22 cellular contexts compared by ENCODE assay signal in the genomic region with DNA sequence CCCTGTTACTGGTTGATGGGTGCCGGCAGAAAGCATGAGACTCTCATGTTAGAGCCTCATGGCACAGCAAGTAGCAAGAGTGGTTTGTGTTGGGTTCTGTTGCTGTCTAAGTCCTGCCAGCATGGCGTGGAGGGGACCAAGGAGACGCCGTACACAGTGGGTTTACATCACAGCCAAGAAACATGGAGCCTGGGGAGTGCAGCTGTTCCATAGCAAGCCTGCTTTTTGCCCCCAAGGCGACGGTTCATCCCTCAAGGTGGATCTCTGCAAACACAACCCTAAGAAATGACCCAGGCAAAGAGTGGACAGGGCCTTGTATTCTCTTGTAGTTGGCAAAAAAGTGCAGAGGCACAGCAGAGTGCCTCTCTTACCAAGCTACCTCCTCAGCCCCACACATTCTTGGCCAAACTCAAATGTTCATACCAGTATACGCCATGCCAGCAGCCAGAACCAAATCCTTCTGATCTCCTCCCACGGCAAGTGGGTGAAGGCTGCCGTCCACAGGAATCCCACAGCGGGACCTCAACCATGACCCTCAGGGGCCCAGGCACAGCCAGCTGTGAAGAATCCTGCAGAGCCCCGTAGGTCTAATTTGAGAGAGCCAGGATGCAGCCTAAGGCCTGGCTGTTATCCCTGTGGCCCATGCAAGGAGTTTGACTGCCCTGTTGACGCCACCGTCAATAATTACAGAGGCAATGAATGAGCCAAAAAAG. TPM values are rescaled to one million over a fixed set of nuclear protein-coding genes. Genes with fewer than 3 reads are reported as not detected.
DNase-seq lines count a peak whose midpoint lies in the region; ATAC-seq and TF ChIP-seq lines count a peak whose summit lies in the region.
"Had no signal": no experiment of that assay in that cellular context is flagged by ENCODE, and none has a peak within 500 bp of the region (broad histone marks: within the 10 kb centered on the region; RNA-seq: fewer than 3 reads in every experiment).

No MANE protein-coding gene starts in this region.

- TF ChIP-seq EP300 in esophagus muscularis mucosa (IDR thresholded peaks at IDR 0.05), result no peak

- no peak overlapping the region for H3K4me3 Mint-ChIP-seq in naive thymus-derived CD4-positive, alpha-beta T cell
- H3K4me3 Mint-ChIP-seq: CD8-positive, alpha-beta memory T cell had no signal

- 90% methylated on average over 7 of the region's 13 CpGs for WGBS in esophagus muscularis mucosa

- H3K27me3 ChIP-seq in esophagus muscularis mucosa, result no peaks in the 10 kb centered on the region
- H3K27me3 ChIP-seq in naive thymus-derived CD4-positive, alpha-beta T cell (ENCODE audit: control insufficient read depth in 2 of 2, insufficient read depth in 2 of 2, low read length in 2 of 2), result no peaks in the 10 kb centered on the region
- H3K27me3 ChIP-seq: BLaER1 had no signal

- H3K9me3 Mint-ChIP-seq in naive thymus-derived CD4-positive, alpha-beta T cell, result peaks cover 0 to 11% (median 6%) of the 10 kb centered on the region in 11 donors

- H3K4me1 ChIP-seq in esophagus muscularis mucosa, result no peaks in the 10 kb centered on the region
- H3K4me1 ChIP-seq in naive thymus-derived CD4-positive, alpha-beta T cell (ENCODE audit: control insufficient read depth in 2 of 2, insufficient read depth in 2 of 2, low read length in 2 of 2), result peaks cover 0 to under 1% of the 10 kb centered on the region in 2 donors

- no peak for ATAC-seq in sciatic nerve
- ATAC-seq in naive thymus-derived CD4-positive, alpha-beta T cell, result no peak
- ATAC-seq: GM12878, HepG2 had no signal

- CTCF ChIA-PET in naive thymus-derived CD4-positive, alpha-beta T cell (lab: Charles Lee), result interaction anchor here (0.6 kb wide), 1 partner anchor 103 kb away, joined by 3 read pairs; no protein-coding TSS in a partner anchor

- peaks cover 0 to 9% (median 0%) of the 10 kb centered on the region in 5 donors for H3K27me3 Mint-ChIP-seq in naive thymus-derived CD4-positive, alpha-beta T cell

- POLR2A ChIA-PET in naive thymus-derived CD4-positive, alpha-beta T cell (lab: Charles Lee), result interaction anchor here (0.7 to 1.4 kb wide), 2 partner anchors 7 to 123 kb away, joined by 3 to 4 read pairs; no protein-coding TSS in a partner anchor

- H3K4me1 Mint-ChIP-seq in naive thymus-derived CD4-positive, alpha-beta T cell, result peaks cover 0 to 13% (median 6%) of the 10 kb centered on the region in 7 donors

- H3K9me3 ChIP-seq in esophagus muscularis mucosa, result peaks cover 0 to 5% (median 4%) of the 10 kb centered on the region in 4 donors
- peaks cover 0 to 3% (median 0%) of the 10 kb centered on the region in 3 experiments for H3K9me3 ChIP-seq in naive thymus-derived CD4-positive, alpha-beta T cell (ENCODE audit: control insufficient read depth in 2 of 3, low read length in 3 of 3)

- H3K4me3 ChIP-seq in esophagus muscularis mucosa, result no peak overlapping the region
- no peak overlapping the region for H3K4me3 ChIP-seq in naive thymus-derived CD4-positive, alpha-beta T cell (ENCODE audit: low read length)
- H3K4me3 ChIP-seq: BLaER1, GM12878, GM23248 had no signal

- no peak for TF ChIP-seq CTCF in esophagus muscularis mucosa (IDR thresholded peaks at IDR 0.05)

- peaks cover 0 to 6% (median 0%) of the 10 kb centered on the region in 5 donors for H3K36me3 Mint-ChIP-seq in naive thymus-derived CD4-positive, alpha-beta T cell
- H3K36me3 Mint-ChIP-seq: CD8-positive, alpha-beta memory T cell had no signal

- no peak overlapping the region for H3K27ac Mint-ChIP-seq in naive thymus-derived CD4-positive, alpha-beta T cell
- H3K27ac Mint-ChIP-seq: CD8-positive, alpha-beta memory T cell had no signal

- H3K27ac ChIP-seq in esophagus muscularis mucosa (replicated peaks in 1 of 4), result no peak overlapping the region
- H3K27ac ChIP-seq in naive thymus-derived CD4-positive, alpha-beta T cell (ENCODE audit: low read depth, low read length), result no peak overlapping the region
- H3K27ac ChIP-seq: 22Rv1, BLaER1, GM23248 had no signal

- no peak for TF ChIP-seq POLR2A in esophagus muscularis mucosa (IDR thresholded peaks at IDR 0.05; ENCODE audit: low read depth)

- peak; percentile 19 for DNase-seq in activated CD4-positive, CD25-positive, alpha-beta regulatory T cell treated with anti-CD3 and anti-CD28 coated beads, Interleukin-2, amount 50 U/mL, for 72 hours
- DNase-seq in activated CD4-positive, CD25-positive, alpha-beta regulatory T cell (lab: John Stamatoyannopoulos, UW), result no peak
- peak; percentile 2 for DNase-seq in 8988T
- DNase-seq in esophagus muscularis mucosa (ENCODE audit: extremely low spot score), result peak; percentile 79
- peak; percentile 42 for DNase-seq in sciatic nerve (ENCODE audit: low spot score)
- DNase-seq in naive thymus-derived CD4-positive, alpha-beta T cell, result no peak
- no peak for DNase-seq in GOT3 (lab: John Stamatoyannopoulos, UW)
- DNase-seq in glomerular visceral epithelial cell (ENCODE audit: extremely low spot score), result no peak
- DNase-seq: CD8-positive, alpha-beta memory T cell; DND-41; GDM1; GM23248; KG1; NCI-H1436; NCI-H2029; NCI-H2171; NCI-H446; NCI-H69 had no signal

- intact Hi-C loops in esophagus muscularis mucosa (cut with DNase I), result no loop called here
- intact Hi-C loops in sciatic nerve (cut with DNase I), result no loop called here
- intact Hi-C loops in naive thymus-derived CD4-positive, alpha-beta T cell (cut with micrococcal nuclease), result loop anchor here in 1 of 2 donors (10.0 kb wide), 1 partner anchor 57 kb away; no protein-coding TSS in a partner anchor

- peaks cover 0 to 25% (median 7%) of the 10 kb centered on the region in 4 donors for H3K36me3 ChIP-seq in esophagus muscularis mucosa
- H3K36me3 ChIP-seq in naive thymus-derived CD4-positive, alpha-beta T cell (ENCODE audit: control insufficient read depth in 2 of 3, insufficient read depth in 3 of 3, low read length in 3 of 3), result no peaks in the 10 kb centered on the region
- H3K36me3 ChIP-seq: BLaER1 had no signal

RNA-seq across cellular contexts. Expression of a gene that starts 19.0 kb away (rescaled TPM):
- 10 to 100 TPM in 2 of 4 donors, 1 to 10 TPM in 2; 7.3 to 14.1 (median 11.6) TPM for total RNA-seq in esophagus muscularis mucosa
- 148 TPM for total RNA-seq in sciatic nerve
- total RNA-seq in naive thymus-derived CD4-positive, alpha-beta T cell, result 100 to 1,000 TPM in 1 of 5 experiments, 10 to 100 TPM in 4; 20.3 to 120 (median 56.3) TPM
- polyA plus RNA-seq in naive thymus-derived CD4-positive, alpha-beta T cell, result 1 to 10 TPM; 1.0 to 1.4 TPM

Comparison
In these comparisons a context has a peak if more than half of its experiments do, and no peak if none do; other contexts are left out.
1. DNase-seq: peak in activated CD4-positive, CD25-positive, alpha-beta regulatory T cell treated with anti-CD3 and anti-CD28 coated beads, Interleukin-2, amount 50 U/mL, for 72 hours (single experiment), 8988T (single experiment), esophagus muscularis mucosa (single experiment) and sciatic nerve (single experiment); none in activated CD4-positive, CD25-positive, alpha-beta regulatory T cell (0 of 4), naive thymus-derived CD4-positive, alpha-beta T cell (0 of 9), GOT3 (single experiment) and glomerular visceral epithelial cell (single experiment).